In the genomic region with DNA sequence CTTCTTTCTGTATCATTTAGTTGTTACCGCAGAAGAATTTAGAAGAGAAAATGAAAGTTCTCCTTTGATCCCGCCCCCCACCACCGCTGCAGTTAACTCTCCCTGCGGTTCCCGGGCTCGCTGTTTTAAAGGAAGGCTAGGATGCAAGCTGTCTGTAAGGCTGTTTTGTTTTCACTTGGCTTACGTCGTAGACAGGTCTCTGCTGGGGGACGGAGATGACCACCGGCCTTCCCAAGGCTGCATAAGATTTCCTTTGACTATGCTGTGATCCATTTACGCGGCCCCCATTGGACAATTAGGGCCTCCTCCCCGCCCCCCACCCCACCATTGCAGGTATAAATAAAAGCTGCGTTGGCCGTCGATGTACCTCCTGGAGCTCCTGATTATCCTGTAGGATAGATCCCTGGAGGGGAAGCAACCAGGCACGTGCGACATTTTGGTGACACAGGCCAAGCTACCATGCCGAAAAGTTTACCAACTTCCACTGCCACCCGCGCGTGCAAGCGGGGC, we compare ENCODE assay signal across 7 cellular contexts. TPM values are rescaled to one million over a fixed set of nuclear protein-coding genes. Genes with fewer than 3 reads are reported as not detected.
DNase-seq lines count a peak whose midpoint lies in the region; ATAC-seq and TF ChIP-seq lines count a peak whose summit lies in the region.

No MANE protein-coding gene starts in this region.

- H4K91ac ChIP-seq in neuronal stem cell (ENCODE audit: low read depth, low read length, poor library complexity), result no peak overlapping the region

- no peak overlapping the region for H3K23ac ChIP-seq in neuronal stem cell (ENCODE audit: low read depth, low read length, poor library complexity)

- H3K4me3 ChIP-seq in GM23338, result peak overlapping the region; percentile 74
- H3K4me3 ChIP-seq in neuronal stem cell (ENCODE audit: low read length in 2 of 2), result no peak overlapping the region

- H3K79me2 ChIP-seq in GM23338 (replicated peaks; ENCODE audit: insufficient read depth), result no peaks in the 10 kb centered on the region

- peaks cover 30% of the 10 kb centered on the region for H3K4me1 Mint-ChIP-seq in GM23338
- H3K4me1 Mint-ChIP-seq in T-helper 2 cell treated with Interferon-gamma antibody and Interleukin-4, amounts not matched to agents 5 μg/mL and 100 μg/mL, for 36 hours (ENCODE audit: low read depth), result peaks cover 29% of the 10 kb centered on the region
- peaks cover 46% of the 10 kb centered on the region for H3K4me1 Mint-ChIP-seq in chondrocyte (ENCODE audit: low read depth)
- peaks cover 24% of the 10 kb centered on the region for H3K4me1 Mint-ChIP-seq in nephron progenitor cell

- H3K9me3 ChIP-seq in neuronal stem cell (replicated peaks in 1 of 2; ENCODE audit: control insufficient read depth in 2 of 2, insufficient read depth in 1 of 2, low read depth in 1 of 2, low read length in 2 of 2), result peaks cover 0 to 6% of the 10 kb centered on the region in 2 donors

- H3K79me1 ChIP-seq in neuronal stem cell (ENCODE audit: low read depth, low read length), result peaks cover 2% of the 10 kb centered on the region

- peak; percentile 72 for DNase-seq in GM23338 (ENCODE audit: low spot score)
- DNase-seq in T-helper 2 cell treated with Interferon-gamma antibody and Interleukin-4, amounts not matched to agents 5 μg/mL and 100 μg/mL, for 36 hours (ENCODE audit: low spot score), result peak; percentile 51
- no peak for DNase-seq in chondrocyte (ENCODE audit: low spot score)
- DNase-seq in nephron progenitor cell, result no peak
- no peak for DNase-seq in neuronal stem cell (ENCODE audit: low spot score)

- no peaks in the 10 kb centered on the region for H4K20me1 ChIP-seq in GM23338 (replicated peaks; ENCODE audit: insufficient read depth)

- H3K36me3 Mint-ChIP-seq in GM23338 (ENCODE audit: low read depth), result no peaks in the 10 kb centered on the region
- no peaks in the 10 kb centered on the region for H3K36me3 Mint-ChIP-seq in T-helper 2 cell treated with Interferon-gamma antibody and Interleukin-4, amounts not matched to agents 5 μg/mL and 100 μg/mL, for 36 hours (ENCODE audit: low read depth)
- peaks cover 2% of the 10 kb centered on the region for H3K36me3 Mint-ChIP-seq in chondrocyte (ENCODE audit: low read depth)
- H3K36me3 Mint-ChIP-seq in nephron progenitor cell (ENCODE audit: low read depth), result no peaks in the 10 kb centered on the region

- H3K4me3 Mint-ChIP-seq in GM23338, result peak overlapping the region; percentile 68
- peak overlapping the region; percentile 90 for H3K4me3 Mint-ChIP-seq in T-helper 2 cell treated with Interferon-gamma antibody and Interleukin-4, amounts not matched to agents 5 μg/mL and 100 μg/mL, for 36 hours
- H3K4me3 Mint-ChIP-seq in chondrocyte (ENCODE audit: unreplicated experiment), result peak overlapping the region; percentile 31
- H3K4me3 Mint-ChIP-seq in nephron progenitor cell, result peak overlapping the region; percentile 49

- H3K4ac ChIP-seq in neuronal stem cell (ENCODE audit: low read length), result no peak overlapping the region

- H3K9ac ChIP-seq in neuronal stem cell (ENCODE audit: low read depth, low read length, poor library complexity), result no peak overlapping the region

- no peak overlapping the region for H2BK120ac ChIP-seq in neuronal stem cell (ENCODE audit: low read depth, low read length)

- ATAC-seq in GM23338 (no peak), GM21529 (IDR thresholded peaks at IDR 0.05; ENCODE audit: unreplicated experiment) (no peak), HG02938 (IDR thresholded peaks at IDR 0.05; ENCODE audit: unreplicated experiment) (no peak)

- H3K27me3 ChIP-seq in GM23338 (ENCODE audit: insufficient read depth) (peaks cover 60% of the 10 kb centered on the region), neuronal stem cell (ENCODE audit: control insufficient read depth in 3 of 3, insufficient read depth in 3 of 3, low read depth in 1 of 3, low read length in 3 of 3) (peaks cover 41 to 76% (median 71%) of the 10 kb centered on the region in 3 experiments)

- H3K9me2 ChIP-seq in GM23338 (ENCODE audit: insufficient read depth), result no peaks in the 10 kb centered on the region

- no CpG with 5 or more reads among the region's 23 CpGs for WGBS in neuronal stem cell (ENCODE audit: extremely low coverage in 2 of 2, insufficient read length in 2 of 2, insufficient replicate concordance in 1 of 2), 2 donors

- H3K18ac ChIP-seq in neuronal stem cell (ENCODE audit: low read length), result no peak overlapping the region

- H3K9me3 Mint-ChIP-seq in GM23338 (no peaks in the 10 kb centered on the region; the same call in 2 of the 3 replicates), chondrocyte (ENCODE audit: low read depth) (no peaks in the 10 kb centered on the region), nephron progenitor cell (no peaks in the 10 kb centered on the region)
- no peaks in the 10 kb centered on the region for H3K9me3 Mint-ChIP-seq in T-helper 2 cell treated with Interferon-gamma antibody and Interleukin-4, amounts not matched to agents 5 μg/mL and 100 μg/mL, for 36 hours

- H2BK5ac ChIP-seq in neuronal stem cell (ENCODE audit: low read length), result no peak overlapping the region

- no peak overlapping the region for H3K14ac ChIP-seq in neuronal stem cell (ENCODE audit: low read length)

- H3K4me1 ChIP-seq in GM23338 (ENCODE audit: insufficient read depth) (peaks cover 17% of the 10 kb centered on the region), neuronal stem cell (ENCODE audit: control insufficient read depth in 2 of 2, insufficient read depth in 1 of 2, low read depth in 1 of 2, low read length in 2 of 2) (peaks cover 12 to 27% of the 10 kb centered on the region in 2 donors)

- H3K36me3 ChIP-seq in GM23338 (ENCODE audit: insufficient read depth), result no peaks in the 10 kb centered on the region
- no peaks in the 10 kb centered on the region for H3K36me3 ChIP-seq in neuronal stem cell (replicated peaks in 1 of 2; ENCODE audit: control insufficient read depth in 2 of 2, insufficient read depth in 2 of 2, low read length in 2 of 2)

- H3F3A ChIP-seq in GM23338 (replicated peaks; ENCODE audit: low read depth), result peaks cover 24% of the 10 kb centered on the region

- no peak overlapping the region for H4K8ac ChIP-seq in neuronal stem cell (ENCODE audit: low read depth, low read length)

- H3K4me2 ChIP-seq in GM23338 (peak overlapping the region; percentile 85), neuronal stem cell (ENCODE audit: insufficient read depth, low read length, poor library complexity, severe bottlenecking) (no peak overlapping the region)

- peak overlapping the region; percentile 94; the same call in 1 of the 2 replicates for H2AFZ ChIP-seq in GM23338
- H2AFZ ChIP-seq in neuronal stem cell (ENCODE audit: low read length), result no peak overlapping the region

- H2AK5ac ChIP-seq in neuronal stem cell (ENCODE audit: low read depth, low read length), result no peak overlapping the region

- H3K27ac ChIP-seq in GM23338 (ENCODE audit: low read depth) (no peak overlapping the region), neuronal stem cell (replicated peaks; ENCODE audit: low read length) (no peak overlapping the region)

- no peak overlapping the region for H3K27ac Mint-ChIP-seq in GM23338
- peak overlapping the region; percentile 88 for H3K27ac Mint-ChIP-seq in T-helper 2 cell treated with Interferon-gamma antibody and Interleukin-4, amounts not matched to agents 5 μg/mL and 100 μg/mL, for 36 hours
- no peak overlapping the region for H3K27ac Mint-ChIP-seq in chondrocyte (ENCODE audit: unreplicated experiment)
- H3K27ac Mint-ChIP-seq in nephron progenitor cell, result no peak overlapping the region

- TF ChIP-seq CTCF in GM23338 (conservative IDR thresholded peaks at IDR 0.05; ENCODE audit: low read depth in 2 of 2) (no peak), chondrocyte (IDR thresholded peaks at IDR 0.05) (no peak), nephron progenitor cell (IDR thresholded peaks at IDR 0.05) (no peak)

- H2BK15ac ChIP-seq in neuronal stem cell (ENCODE audit: low read length), result no peak overlapping the region

- H3K27me3 Mint-ChIP-seq in GM23338 (ENCODE audit: insufficient read depth, low read depth, poor library complexity) (peaks cover 68% of the 10 kb centered on the region), chondrocyte (ENCODE audit: low read depth) (peaks cover 20% of the 10 kb centered on the region), nephron progenitor cell (ENCODE audit: low read depth, poor library complexity) (peaks cover 85% of the 10 kb centered on the region)
- peaks cover 16% of the 10 kb centered on the region for H3K27me3 Mint-ChIP-seq in T-helper 2 cell treated with Interferon-gamma antibody and Interleukin-4, amounts not matched to agents 5 μg/mL and 100 μg/mL, for 36 hours (ENCODE audit: low read depth)

- H2BK12ac ChIP-seq in neuronal stem cell (ENCODE audit: low read length), result no peak overlapping the region

TF ChIP-seq in GM23338, 12 proteins besides CTCF, POLR2A, EP300 and RAD21 (continues in another document):
- no peak for TF ChIP-seq EZH2phosphoT487 (IDR thresholded peaks at IDR 0.05; ENCODE audit: unreplicated experiment)

RNA-seq across cellular contexts. Expression of a gene that starts 1.4 kb away (rescaled TPM):
- 9.5 and 11.5 TPM in 2 replicates for total RNA-seq in GM23338 (2014; rRNA removed; shearing (Covaris generic))
- polyA plus RNA-seq in GM23338 (2016; fragmentation: Nextera tagmentation; extraction: Ambion mirVana), result 2.6 and 4.3 TPM in 2 replicates
- total RNA-seq in chondrocyte, result 58.0 to 83.0 TPM (median 58.8 TPM) in 3 replicates
- 0.84 TPM for polyA plus RNA-seq in neuronal stem cell (2013, experiment 1 of 2)
- polyA plus RNA-seq in neuronal stem cell (2013, experiment 2 of 2), result 0.93 TPM

Comparison
In these comparisons a context has a peak if more than half of its experiments do, and no peak if none do; other contexts are left out.
1. DNase-seq: peak in GM23338 (single experiment) and T-helper 2 cell treated with Interferon-gamma antibody and Interleukin-4, amounts not matched to agents 5 μg/mL and 100 μg/mL, for 36 hours (single experiment); none in chondrocyte (single experiment), nephron progenitor cell (single experiment) and neuronal stem cell (single experiment).
2. H3K4me3 Mint-ChIP-seq: peak in every context shown above with its lines; median percentile 90 in T-helper 2 cell treated with Interferon-gamma antibody and Interleukin-4, amounts not matched to agents 5 μg/mL and 100 μg/mL, for 36 hours; 68 in GM23338; 49 in nephron progenitor cell; 31 in chondrocyte.